ENCODE assay signal across 3 cellular contexts in the genomic region with DNA sequence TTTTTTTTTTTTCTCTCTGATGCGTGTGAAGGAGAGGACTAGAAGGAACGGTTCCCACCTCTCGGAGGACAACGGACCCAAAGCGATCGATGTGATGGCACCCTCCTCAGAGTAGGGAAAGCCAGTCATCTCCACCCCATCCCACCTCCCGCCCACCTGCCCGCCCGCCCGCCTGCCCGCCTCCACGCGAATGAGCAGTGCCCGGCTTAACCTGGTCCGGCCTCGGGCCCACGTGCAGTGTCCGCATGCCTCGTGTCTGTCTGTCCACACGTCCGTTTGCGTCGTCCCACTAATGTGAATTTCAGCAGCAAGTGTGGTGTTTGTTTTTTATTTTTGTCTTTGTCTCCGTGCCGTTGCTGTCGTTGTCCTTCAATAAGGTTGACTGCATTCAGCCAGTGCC.
TF ChIP-seq lines count a peak whose summit lies in the region.

No MANE protein-coding gene starts in this region.

TF ChIP-seq in WTC11, 78 proteins besides CTCF, POLR2A, EP300 and RAD21 (continues in another document):
- TF ChIP-seq, protein P1, sequence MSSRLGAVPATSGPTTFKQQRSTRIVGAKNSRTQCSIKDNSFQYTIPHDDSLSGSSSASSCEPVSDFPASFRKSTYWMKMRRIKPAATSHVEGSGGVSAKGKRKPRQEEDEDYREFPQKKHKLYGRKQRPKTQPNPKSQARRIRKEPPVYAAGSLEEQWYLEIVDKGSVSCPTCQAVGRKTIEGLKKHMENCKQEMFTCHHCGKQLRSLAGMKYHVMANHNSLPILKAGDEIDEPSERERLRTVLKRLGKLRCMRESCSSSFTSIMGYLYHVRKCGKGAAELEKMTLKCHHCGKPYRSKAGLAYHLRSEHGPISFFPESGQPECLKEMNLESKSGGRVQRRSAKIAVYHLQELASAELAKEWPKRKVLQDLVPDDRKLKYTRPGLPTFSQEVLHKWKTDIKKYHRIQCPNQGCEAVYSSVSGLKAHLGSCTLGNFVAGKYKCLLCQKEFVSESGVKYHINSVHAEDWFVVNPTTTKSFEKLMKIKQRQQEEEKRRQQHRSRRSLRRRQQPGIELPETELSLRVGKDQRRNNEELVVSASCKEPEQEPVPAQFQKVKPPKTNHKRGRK (CRISPR knock-in tag; IDR thresholded peaks at IDR 0.05; ENCODE audit: borderline replicate concordance) = no peak
- TF ChIP-seq, protein P2, sequence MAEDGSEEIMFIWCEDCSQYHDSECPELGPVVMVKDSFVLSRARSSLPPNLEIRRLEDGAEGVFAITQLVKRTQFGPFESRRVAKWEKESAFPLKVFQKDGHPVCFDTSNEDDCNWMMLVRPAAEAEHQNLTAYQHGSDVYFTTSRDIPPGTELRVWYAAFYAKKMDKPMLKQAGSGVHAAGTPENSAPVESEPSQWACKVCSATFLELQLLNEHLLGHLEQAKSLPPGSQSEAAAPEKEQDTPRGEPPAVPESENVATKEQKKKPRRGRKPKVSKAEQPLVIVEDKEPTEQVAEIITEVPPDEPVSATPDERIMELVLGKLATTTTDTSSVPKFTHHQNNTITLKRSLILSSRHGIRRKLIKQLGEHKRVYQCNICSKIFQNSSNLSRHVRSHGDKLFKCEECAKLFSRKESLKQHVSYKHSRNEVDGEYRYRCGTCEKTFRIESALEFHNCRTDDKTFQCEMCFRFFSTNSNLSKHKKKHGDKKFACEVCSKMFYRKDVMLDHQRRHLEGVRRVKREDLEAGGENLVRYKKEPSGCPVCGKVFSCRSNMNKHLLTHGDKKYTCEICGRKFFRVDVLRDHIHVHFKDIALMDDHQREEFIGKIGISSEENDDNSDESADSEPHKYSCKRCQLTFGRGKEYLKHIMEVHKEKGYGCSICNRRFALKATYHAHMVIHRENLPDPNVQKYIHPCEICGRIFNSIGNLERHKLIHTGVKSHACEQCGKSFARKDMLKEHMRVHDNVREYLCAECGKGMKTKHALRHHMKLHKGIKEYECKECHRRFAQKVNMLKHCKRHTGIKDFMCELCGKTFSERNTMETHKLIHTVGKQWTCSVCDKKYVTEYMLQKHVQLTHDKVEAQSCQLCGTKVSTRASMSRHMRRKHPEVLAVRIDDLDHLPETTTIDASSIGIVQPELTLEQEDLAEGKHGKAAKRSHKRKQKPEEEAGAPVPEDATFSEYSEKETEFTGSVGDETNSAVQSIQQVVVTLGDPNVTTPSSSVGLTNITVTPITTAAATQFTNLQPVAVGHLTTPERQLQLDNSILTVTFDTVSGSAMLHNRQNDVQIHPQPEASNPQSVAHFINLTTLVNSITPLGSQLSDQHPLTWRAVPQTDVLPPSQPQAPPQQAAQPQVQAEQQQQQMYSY (CRISPR knock-in tag; IDR thresholded peaks at IDR 0.05) = no peak
- no peak for TF ChIP-seq GTF2I (CRISPR knock-in tag; conservative IDR thresholded peaks at IDR 0.05)
- TF ChIP-seq, protein P3, sequence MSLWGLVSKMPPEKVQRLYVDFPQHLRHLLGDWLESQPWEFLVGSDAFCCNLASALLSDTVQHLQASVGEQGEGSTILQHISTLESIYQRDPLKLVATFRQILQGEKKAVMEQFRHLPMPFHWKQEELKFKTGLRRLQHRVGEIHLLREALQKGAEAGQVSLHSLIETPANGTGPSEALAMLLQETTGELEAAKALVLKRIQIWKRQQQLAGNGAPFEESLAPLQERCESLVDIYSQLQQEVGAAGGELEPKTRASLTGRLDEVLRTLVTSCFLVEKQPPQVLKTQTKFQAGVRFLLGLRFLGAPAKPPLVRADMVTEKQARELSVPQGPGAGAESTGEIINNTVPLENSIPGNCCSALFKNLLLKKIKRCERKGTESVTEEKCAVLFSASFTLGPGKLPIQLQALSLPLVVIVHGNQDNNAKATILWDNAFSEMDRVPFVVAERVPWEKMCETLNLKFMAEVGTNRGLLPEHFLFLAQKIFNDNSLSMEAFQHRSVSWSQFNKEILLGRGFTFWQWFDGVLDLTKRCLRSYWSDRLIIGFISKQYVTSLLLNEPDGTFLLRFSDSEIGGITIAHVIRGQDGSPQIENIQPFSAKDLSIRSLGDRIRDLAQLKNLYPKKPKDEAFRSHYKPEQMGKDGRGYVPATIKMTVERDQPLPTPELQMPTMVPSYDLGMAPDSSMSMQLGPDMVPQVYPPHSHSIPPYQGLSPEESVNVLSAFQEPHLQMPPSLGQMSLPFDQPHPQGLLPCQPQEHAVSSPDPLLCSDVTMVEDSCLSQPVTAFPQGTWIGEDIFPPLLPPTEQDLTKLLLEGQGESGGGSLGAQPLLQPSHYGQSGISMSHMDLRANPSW (CRISPR knock-in tag; conservative IDR thresholded peaks at IDR 0.05; ENCODE audit: low read depth) = no peak

TF ChIP-seq in GM12891, 5 proteins besides CTCF, POLR2A, EP300 and RAD21:
- TF ChIP-seq POU2F2 (IDR thresholded peaks at IDR 0.05; ENCODE audit: low read depth, low read length) (no peak), POLR2AphosphoS5 (IDR thresholded peaks at IDR 0.05; ENCODE audit: low read depth, low read length) (no peak), PAX5 (IDR thresholded peaks at IDR 0.05; ENCODE audit: insufficient read depth, low read length, severe bottlenecking) (no peak), TAF1 (IDR thresholded peaks at IDR 0.05; ENCODE audit: low read depth, low read length) (no peak), SPI1 (IDR thresholded peaks at IDR 0.05; ENCODE audit: low read depth, low read length) (no peak)

TF ChIP-seq in HepG2, 621 proteins besides CTCF, POLR2A, EP300 and RAD21:
- TF ChIP-seq PRPF4 (IDR thresholded peaks at IDR 0.05; ENCODE audit: low read depth, low read length, poor library complexity, severe bottlenecking) (no peak), RAD51 (IDR thresholded peaks at IDR 0.05; ENCODE audit: borderline replicate concordance) (no peak), NRL (CRISPR knock-in tag; IDR thresholded peaks at IDR 0.05; ENCODE audit: borderline replicate concordance) (no peak), ZNF629 (CRISPR knock-in tag; conservative IDR thresholded peaks at IDR 0.05) (no peak), ZBTB7A (CRISPR knock-in tag; IDR thresholded peaks at IDR 0.05) (no peak), TBP (CRISPR knock-in tag; IDR thresholded peaks at IDR 0.05) (no peak), HIVEP1 (CRISPR knock-in tag; IDR thresholded peaks at IDR 0.05) (no peak), ZSCAN12 (CRISPR knock-in tag; IDR thresholded peaks at IDR 0.05) (no peak), ZNF3 (CRISPR knock-in tag; IDR thresholded peaks at IDR 0.05) (no peak), PCBP2 (optimal IDR thresholded peaks at IDR 0.05; ENCODE audit: low read depth, low read length, poor library complexity, severe bottlenecking) (no peak), CHD2 (IDR thresholded peaks at IDR 0.05; ENCODE audit: low read depth, low read length) (no peak), ZNF317 (CRISPR knock-in tag; IDR thresholded peaks at IDR 0.05) (no peak)
- TF ChIP-seq, protein P4, sequence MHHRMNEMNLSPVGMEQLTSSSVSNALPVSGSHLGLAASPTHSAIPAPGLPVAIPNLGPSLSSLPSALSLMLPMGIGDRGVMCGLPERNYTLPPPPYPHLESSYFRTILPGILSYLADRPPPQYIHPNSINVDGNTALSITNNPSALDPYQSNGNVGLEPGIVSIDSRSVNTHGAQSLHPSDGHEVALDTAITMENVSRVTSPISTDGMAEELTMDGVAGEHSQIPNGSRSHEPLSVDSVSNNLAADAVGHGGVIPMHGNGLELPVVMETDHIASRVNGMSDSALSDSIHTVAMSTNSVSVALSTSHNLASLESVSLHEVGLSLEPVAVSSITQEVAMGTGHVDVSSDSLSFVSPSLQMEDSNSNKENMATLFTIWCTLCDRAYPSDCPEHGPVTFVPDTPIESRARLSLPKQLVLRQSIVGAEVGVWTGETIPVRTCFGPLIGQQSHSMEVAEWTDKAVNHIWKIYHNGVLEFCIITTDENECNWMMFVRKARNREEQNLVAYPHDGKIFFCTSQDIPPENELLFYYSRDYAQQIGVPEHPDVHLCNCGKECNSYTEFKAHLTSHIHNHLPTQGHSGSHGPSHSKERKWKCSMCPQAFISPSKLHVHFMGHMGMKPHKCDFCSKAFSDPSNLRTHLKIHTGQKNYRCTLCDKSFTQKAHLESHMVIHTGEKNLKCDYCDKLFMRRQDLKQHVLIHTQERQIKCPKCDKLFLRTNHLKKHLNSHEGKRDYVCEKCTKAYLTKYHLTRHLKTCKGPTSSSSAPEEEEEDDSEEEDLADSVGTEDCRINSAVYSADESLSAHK (CRISPR knock-in tag; IDR thresholded peaks at IDR 0.05; ENCODE audit: borderline replicate concordance) = no peak
- TF ChIP-seq, protein P5, sequence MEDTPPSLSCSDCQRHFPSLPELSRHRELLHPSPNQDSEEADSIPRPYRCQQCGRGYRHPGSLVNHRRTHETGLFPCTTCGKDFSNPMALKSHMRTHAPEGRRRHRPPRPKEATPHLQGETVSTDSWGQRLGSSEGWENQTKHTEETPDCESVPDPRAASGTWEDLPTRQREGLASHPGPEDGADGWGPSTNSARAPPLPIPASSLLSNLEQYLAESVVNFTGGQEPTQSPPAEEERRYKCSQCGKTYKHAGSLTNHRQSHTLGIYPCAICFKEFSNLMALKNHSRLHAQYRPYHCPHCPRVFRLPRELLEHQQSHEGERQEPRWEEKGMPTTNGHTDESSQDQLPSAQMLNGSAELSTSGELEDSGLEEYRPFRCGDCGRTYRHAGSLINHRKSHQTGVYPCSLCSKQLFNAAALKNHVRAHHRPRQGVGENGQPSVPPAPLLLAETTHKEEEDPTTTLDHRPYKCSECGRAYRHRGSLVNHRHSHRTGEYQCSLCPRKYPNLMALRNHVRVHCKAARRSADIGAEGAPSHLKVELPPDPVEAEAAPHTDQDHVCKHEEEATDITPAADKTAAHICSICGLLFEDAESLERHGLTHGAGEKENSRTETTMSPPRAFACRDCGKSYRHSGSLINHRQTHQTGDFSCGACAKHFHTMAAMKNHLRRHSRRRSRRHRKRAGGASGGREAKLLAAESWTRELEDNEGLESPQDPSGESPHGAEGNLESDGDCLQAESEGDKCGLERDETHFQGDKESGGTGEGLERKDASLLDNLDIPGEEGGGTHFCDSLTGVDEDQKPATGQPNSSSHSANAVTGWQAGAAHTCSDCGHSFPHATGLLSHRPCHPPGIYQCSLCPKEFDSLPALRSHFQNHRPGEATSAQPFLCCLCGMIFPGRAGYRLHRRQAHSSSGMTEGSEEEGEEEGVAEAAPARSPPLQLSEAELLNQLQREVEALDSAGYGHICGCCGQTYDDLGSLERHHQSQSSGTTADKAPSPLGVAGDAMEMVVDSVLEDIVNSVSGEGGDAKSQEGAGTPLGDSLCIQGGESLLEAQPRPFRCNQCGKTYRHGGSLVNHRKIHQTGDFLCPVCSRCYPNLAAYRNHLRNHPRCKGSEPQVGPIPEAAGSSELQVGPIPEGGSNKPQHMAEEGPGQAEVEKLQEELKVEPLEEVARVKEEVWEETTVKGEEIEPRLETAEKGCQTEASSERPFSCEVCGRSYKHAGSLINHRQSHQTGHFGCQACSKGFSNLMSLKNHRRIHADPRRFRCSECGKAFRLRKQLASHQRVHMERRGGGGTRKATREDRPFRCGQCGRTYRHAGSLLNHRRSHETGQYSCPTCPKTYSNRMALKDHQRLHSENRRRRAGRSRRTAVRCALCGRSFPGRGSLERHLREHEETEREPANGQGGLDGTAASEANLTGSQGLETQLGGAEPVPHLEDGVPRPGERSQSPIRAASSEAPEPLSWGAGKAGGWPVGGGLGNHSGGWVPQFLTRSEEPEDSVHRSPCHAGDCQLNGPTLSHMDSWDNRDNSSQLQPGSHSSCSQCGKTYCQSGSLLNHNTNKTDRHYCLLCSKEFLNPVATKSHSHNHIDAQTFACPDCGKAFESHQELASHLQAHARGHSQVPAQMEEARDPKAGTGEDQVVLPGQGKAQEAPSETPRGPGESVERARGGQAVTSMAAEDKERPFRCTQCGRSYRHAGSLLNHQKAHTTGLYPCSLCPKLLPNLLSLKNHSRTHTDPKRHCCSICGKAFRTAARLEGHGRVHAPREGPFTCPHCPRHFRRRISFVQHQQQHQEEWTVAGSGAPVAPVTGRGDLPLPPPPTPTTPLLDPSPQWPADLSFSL (CRISPR knock-in tag; IDR thresholded peaks at IDR 0.05) = no peak
- TF ChIP-seq, protein P6, sequence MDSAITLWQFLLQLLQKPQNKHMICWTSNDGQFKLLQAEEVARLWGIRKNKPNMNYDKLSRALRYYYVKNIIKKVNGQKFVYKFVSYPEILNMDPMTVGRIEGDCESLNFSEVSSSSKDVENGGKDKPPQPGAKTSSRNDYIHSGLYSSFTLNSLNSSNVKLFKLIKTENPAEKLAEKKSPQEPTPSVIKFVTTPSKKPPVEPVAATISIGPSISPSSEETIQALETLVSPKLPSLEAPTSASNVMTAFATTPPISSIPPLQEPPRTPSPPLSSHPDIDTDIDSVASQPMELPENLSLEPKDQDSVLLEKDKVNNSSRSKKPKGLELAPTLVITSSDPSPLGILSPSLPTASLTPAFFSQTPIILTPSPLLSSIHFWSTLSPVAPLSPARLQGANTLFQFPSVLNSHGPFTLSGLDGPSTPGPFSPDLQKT (CRISPR knock-in tag; IDR thresholded peaks at IDR 0.05; ENCODE audit: borderline replicate concordance) = no peak
